ENCODE assay signal across 1 cellular context in the genomic region with DNA sequence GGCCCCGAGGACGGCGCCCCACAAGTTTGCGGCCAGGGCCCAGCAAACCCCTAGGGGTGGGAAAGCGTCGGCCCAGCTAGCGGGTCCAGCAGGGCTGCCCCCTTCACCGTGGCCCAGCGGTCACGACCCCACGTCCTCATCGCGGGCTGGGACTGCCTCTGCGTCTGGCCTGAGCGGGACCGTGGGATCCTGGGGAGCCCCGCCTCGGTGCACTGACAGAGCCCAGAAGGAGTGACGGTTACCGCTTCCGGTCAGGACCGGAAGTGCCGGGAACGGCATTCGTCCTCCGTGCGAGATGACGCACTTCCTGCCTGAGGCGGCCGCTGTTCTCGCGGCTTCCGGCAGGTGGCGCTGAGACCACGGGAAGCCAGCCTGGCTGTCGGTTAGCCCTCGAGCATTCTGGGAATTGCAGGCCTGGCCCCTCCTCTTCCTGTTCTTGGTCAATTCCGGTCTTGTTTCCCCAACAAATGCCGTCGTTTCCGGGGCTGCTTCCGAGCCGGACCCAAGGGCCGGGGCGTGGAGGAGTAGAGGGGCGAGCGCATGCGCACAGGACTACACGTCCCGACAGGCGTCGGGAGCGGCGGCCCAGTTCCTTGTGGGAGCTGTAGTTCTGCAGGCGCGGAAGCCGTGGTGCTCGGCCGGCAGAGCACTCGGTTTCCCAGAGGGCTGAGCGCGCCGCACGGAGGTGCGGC.
A peak's percentile ranks its signal among the peaks of the same experiment; 100 is the strongest.
TF ChIP-seq lines count a peak whose summit lies in the region.

A gene (plus strand): TSS at position 682 of the 692 bp plus-strand sequence. CDS start 1,884 bp downstream, outside the sequence.

TF ChIP-seq in K562, 482 proteins besides CTCF, POLR2A, EP300 and RAD21 (continued from another document and continues in another):
- TF ChIP-seq MAZ (CRISPR knock-in tag; conservative IDR thresholded peaks at IDR 0.05 in 1 of 2, IDR thresholded peaks at IDR 0.05 in 1 of 2) (peak; percentile 70 to 75), ZNF316 (IDR thresholded peaks at IDR 0.05) (no peak), ZZZ3 (IDR thresholded peaks at IDR 0.05) (no peak), PPARD (CRISPR knock-in tag; IDR thresholded peaks at IDR 0.05) (no peak), NCOR1 (IDR thresholded peaks at IDR 0.05) (0 out of 2 replicates have a peak, but pooled peaks have one; percentile 36), SMAD1 (IDR thresholded peaks at IDR 0.05; ENCODE audit: low read depth, low read length, partially characterized antibody) (peak; percentile 76), CHCHD3 (CRISPR knock-in tag; IDR thresholded peaks at IDR 0.05) (peak; percentile 49; the same call in 1 of the 2 replicates), ZNF3 (CRISPR knock-in tag; IDR thresholded peaks at IDR 0.05) (no peak), FIP1L1 (IDR thresholded peaks at IDR 0.05; ENCODE audit: low read depth, low read length, poor library complexity, severe bottlenecking) (peak; percentile 86), ZKSCAN1 (IDR thresholded peaks at IDR 0.05; ENCODE audit: low read depth, low read length) (peak; percentile 75), KAT2B (IDR thresholded peaks at IDR 0.05; ENCODE audit: low read depth, low read length) (no peak), YBX1 (IDR thresholded peaks at IDR 0.05) (no peak), POU5F1 (IDR thresholded peaks at IDR 0.05; ENCODE audit: borderline replicate concordance, low read depth, low read length, partially characterized antibody) (peak; percentile 82), KDM2B (CRISPR knock-in tag; IDR thresholded peaks at IDR 0.05) (peak; percentile 30; the same call in 1 of the 2 replicates), ZNF586 (CRISPR knock-in tag; conservative IDR thresholded peaks at IDR 0.05) (0 out of 2 replicates have a peak, but pooled peaks have one; percentile 65), CEBPG (CRISPR knock-in tag; IDR thresholded peaks at IDR 0.05) (no peak), CEBPG (tag; conservative IDR thresholded peaks at IDR 0.05 in 1 of 2, IDR thresholded peaks at IDR 0.05 in 1 of 2) (no peak), RBM14 (IDR thresholded peaks at IDR 0.05; ENCODE audit: borderline replicate concordance, insufficient read depth, low read depth, low read length) (0 out of 2 replicates have a peak, but pooled peaks have one; percentile 29), MTA3 (IDR thresholded peaks at IDR 0.05; ENCODE audit: borderline replicate concordance) (peak; percentile 96), PCBP1 (IDR thresholded peaks at IDR 0.05; ENCODE audit: low read depth, low read length, poor library complexity, severe bottlenecking) (peak; percentile 27), ZNF766 (CRISPR knock-in tag; conservative IDR thresholded peaks at IDR 0.05) (peak; percentile 97), L3MBTL2 (IDR thresholded peaks at IDR 0.05) (peak; percentile 70), SRSF3 (IDR thresholded peaks at IDR 0.05; ENCODE audit: insufficient read depth, low read length) (no peak), ZNF79 (CRISPR knock-in tag; IDR thresholded peaks at IDR 0.05; ENCODE audit: low read depth) (no peak), ZNF197 (CRISPR knock-in tag; IDR thresholded peaks at IDR 0.05; ENCODE audit: low read depth) (peak; percentile 96), HNRNPK (IDR thresholded peaks at IDR 0.05; ENCODE audit: low read depth, low read length, poor library complexity, severe bottlenecking) (no peak)
- TF ChIP-seq, protein P1, sequence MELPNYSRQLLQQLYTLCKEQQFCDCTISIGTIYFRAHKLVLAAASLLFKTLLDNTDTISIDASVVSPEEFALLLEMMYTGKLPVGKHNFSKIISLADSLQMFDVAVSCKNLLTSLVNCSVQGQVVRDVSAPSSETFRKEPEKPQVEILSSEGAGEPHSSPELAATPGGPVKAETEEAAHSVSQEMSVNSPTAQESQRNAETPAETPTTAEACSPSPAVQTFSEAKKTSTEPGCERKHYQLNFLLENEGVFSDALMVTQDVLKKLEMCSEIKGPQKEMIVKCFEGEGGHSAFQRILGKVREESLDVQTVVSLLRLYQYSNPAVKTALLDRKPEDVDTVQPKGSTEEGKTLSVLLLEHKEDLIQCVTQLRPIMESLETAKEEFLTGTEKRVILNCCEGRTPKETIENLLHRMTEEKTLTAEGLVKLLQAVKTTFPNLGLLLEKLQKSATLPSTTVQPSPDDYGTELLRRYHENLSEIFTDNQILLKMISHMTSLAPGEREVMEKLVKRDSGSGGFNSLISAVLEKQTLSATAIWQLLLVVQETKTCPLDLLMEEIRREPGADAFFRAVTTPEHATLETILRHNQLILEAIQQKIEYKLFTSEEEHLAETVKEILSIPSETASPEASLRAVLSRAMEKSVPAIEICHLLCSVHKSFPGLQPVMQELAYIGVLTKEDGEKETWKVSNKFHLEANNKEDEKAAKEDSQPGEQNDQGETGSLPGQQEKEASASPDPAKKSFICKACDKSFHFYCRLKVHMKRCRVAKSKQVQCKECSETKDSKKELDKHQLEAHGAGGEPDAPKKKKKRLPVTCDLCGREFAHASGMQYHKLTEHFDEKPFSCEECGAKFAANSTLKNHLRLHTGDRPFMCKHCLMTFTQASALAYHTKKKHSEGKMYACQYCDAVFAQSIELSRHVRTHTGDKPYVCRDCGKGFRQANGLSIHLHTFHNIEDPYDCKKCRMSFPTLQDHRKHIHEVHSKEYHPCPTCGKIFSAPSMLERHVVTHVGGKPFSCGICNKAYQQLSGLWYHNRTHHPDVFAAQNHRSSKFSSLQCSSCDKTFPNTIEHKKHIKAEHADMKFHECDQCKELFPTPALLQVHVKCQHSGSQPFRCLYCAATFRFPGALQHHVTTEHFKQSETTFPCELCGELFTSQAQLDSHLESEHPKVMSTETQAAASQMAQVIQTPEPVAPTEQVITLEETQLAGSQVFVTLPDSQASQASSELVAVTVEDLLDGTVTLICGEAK (IDR thresholded peaks at IDR 0.05) = peak; percentile 100
- TF ChIP-seq, protein P1 (CRISPR knock-in tag; IDR thresholded peaks at IDR 0.05) = no peak
- TF ChIP-seq, protein P2, sequence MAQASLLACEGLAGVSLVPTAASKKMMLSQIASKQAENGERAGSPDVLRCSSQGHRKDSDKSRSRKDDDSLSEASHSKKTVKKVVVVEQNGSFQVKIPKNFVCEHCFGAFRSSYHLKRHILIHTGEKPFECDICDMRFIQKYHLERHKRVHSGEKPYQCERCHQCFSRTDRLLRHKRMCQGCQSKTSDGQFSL (CRISPR knock-in tag; IDR thresholded peaks at IDR 0.05) = peak; percentile 35; the same call in 1 of the 2 replicates
- TF ChIP-seq, protein P2 (tag; IDR thresholded peaks at IDR 0.05) = no peak
- TF ChIP-seq, protein P3, sequence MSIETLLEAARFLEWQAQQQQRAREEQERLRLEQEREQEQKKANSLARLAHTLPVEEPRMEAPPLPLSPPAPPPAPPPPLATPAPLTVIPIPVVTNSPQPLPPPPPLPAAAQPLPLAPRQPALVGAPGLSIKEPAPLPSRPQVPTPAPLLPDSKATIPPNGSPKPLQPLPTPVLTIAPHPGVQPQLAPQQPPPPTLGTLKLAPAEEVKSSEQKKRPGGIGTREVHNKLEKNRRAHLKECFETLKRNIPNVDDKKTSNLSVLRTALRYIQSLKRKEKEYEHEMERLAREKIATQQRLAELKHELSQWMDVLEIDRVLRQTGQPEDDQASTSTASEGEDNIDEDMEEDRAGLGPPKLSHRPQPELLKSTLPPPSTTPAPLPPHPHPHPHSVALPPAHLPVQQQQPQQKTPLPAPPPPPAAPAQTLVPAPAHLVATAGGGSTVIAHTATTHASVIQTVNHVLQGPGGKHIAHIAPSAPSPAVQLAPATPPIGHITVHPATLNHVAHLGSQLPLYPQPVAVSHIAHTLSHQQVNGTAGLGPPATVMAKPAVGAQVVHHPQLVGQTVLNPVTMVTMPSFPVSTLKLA (conservative IDR thresholded peaks at IDR 0.05) = peak; percentile 97 to 99
- TF ChIP-seq, protein P4, sequence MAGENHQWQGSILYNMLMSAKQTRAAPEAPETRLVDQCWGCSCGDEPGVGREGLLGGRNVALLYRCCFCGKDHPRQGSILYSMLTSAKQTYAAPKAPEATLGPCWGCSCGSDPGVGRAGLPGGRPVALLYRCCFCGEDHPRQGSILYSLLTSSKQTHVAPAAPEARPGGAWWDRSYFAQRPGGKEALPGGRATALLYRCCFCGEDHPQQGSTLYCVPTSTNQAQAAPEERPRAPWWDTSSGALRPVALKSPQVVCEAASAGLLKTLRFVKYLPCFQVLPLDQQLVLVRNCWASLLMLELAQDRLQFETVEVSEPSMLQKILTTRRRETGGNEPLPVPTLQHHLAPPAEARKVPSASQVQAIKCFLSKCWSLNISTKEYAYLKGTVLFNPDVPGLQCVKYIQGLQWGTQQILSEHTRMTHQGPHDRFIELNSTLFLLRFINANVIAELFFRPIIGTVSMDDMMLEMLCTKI (IDR thresholded peaks at IDR 0.05; ENCODE audit: partially characterized antibody) = no peak
- TF ChIP-seq, protein P5, sequence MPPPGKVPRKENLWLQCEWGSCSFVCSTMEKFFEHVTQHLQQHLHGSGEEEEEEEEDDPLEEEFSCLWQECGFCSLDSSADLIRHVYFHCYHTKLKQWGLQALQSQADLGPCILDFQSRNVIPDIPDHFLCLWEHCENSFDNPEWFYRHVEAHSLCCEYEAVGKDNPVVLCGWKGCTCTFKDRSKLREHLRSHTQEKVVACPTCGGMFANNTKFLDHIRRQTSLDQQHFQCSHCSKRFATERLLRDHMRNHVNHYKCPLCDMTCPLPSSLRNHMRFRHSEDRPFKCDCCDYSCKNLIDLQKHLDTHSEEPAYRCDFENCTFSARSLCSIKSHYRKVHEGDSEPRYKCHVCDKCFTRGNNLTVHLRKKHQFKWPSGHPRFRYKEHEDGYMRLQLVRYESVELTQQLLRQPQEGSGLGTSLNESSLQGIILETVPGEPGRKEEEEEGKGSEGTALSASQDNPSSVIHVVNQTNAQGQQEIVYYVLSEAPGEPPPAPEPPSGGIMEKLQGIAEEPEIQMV (tag; conservative IDR thresholded peaks at IDR 0.05; ENCODE audit: low read depth) = peak; percentile 98
- TF ChIP-seq, protein P6, sequence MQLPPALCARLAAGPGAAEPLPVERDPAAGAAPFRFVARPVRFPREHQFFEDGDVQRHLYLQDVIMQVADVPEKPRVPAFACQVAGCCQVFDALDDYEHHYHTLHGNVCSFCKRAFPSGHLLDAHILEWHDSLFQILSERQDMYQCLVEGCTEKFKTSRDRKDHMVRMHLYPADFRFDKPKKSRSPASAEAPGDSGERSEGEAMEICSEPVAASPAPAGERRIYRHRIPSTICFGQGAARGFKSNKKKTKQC (CRISPR knock-in tag; IDR thresholded peaks at IDR 0.05) = peak; percentile 67; the same call in 1 of the 2 replicates
- TF ChIP-seq, protein P7, sequence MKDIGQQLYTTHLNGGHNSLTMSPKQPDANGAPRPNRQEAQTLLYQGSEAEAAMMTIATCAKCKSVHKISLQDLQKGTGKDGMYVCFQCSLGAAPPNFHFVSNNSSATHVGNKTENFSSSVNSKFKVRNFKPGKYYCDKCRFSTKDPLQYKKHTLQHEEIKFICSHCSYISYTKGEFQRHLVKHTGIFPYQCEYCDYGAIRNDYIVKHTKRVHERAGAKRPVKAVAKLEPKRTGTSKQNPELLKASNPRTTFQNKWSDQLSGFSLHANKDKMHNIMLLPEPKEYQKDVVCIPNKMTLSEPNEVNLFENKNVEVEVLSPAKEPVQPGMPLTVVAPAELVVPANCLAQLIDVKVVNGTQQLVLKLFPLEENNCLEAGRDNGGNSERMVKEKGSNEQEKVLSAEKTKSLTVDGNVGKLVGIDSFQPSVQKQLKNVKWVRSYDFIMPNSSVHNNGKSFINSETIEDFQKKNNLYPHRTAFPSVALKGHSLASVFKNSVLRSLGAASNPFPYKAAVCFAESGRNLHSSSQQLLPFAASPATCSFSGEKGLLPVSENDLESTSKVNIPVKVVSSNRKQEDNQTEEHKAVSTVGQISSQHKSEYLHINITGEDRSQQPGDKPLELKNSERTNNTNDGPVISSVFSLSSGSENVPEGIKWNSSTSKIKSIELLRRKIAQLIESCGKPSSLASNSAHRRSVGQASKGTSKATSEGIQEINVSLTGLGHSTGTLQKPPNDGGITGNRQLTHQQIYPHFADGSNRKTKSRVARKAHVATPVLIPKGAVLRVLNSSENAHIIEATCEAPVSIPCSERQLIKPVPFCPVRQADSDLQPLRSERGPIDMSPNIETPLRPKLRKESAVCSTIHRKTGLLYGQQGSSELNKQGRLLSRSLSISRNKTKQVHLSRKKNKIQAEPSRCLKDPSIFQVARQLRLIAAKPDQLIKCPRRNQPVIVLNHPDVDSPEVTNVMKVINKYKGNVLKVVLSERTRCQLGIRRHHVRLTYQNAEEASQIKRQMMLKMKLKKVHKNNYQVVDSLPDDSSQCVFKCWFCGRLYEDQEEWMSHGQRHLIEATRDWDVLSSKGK (CRISPR knock-in tag; IDR thresholded peaks at IDR 0.05) = no peak
